Comparison of ENCODE assay signal across 24 cellular contexts in the genomic region with DNA sequence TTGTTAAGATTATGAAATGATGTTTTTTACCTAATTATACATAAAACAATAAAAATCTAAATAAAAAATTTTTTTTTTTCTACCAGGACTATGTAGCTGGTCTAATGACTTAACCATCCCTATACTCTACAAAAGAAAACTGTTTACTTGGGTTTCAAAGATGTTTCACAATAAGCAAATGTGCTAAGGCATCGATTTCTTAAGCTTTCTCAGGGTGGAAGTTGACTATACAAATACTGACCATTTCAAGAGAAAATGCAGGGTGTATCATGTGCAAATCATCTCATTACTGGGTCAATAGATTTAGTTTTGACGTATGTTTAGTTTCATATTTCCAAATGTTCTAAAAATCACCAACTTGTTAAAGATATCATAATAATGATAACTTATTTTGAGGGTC. TPM values are rescaled to one million over a fixed set of nuclear protein-coding genes. Genes with fewer than 3 reads are reported as not detected.
DNase-seq lines count a peak whose midpoint lies in the region; ATAC-seq and TF ChIP-seq lines count a peak whose summit lies in the region.
"Had no signal": no experiment of that assay in that cellular context is flagged by ENCODE, and none has a peak within 500 bp of the region (broad histone marks: within the 10 kb centered on the region; RNA-seq: fewer than 3 reads in every experiment).

No MANE protein-coding gene starts in this region.

- peak overlapping the region; percentile 61; the same call in 1 of the 2 replicates for H3K27ac ChIP-seq in HEK293 (ENCODE audit: extremely low read depth, low read depth, low read length)
- peak overlapping the region; percentile 24 for H3K27ac ChIP-seq in RWPE2 (ENCODE audit: poor library complexity, severe bottlenecking)
- H3K27ac ChIP-seq: body of pancreas, foreskin keratinocyte, HL-60, RWPE1, testis had no signal

- H3K4me3 ChIP-seq in HEK293 (ENCODE audit: low read depth, low read length) (no peak overlapping the region), RWPE2 (ENCODE audit: severe bottlenecking) (no peak overlapping the region)
- H3K4me3 ChIP-seq: body of pancreas, testis had no signal

- H3K4me3 Mint-ChIP-seq in nephron progenitor cell (peak overlapping the region; percentile 76), chondrocyte (ENCODE audit: unreplicated experiment) (no peak overlapping the region)
- H3K4me3 Mint-ChIP-seq: activated CD4-positive, alpha-beta memory T cell treated with anti-CD3 and anti-CD28 coated beads for 36 hours; IgD-negative memory B cell; naive thymus-derived CD4-positive, alpha-beta T cell; stimulated activated effector memory CD8-positive, alpha-beta T cell treated with anti-CD3 and anti-CD28 coated beads, Interleukin-12 subunit alpha, Interleukin-12 subunit beta, amount 100 ng/mL, for 72 hours had no signal

- no peak for DNase-seq in RWPE2 (ENCODE audit: low spot score)
- peak; percentile 65 for DNase-seq in fibroblast of peridontal ligament (ENCODE audit: extremely low read depth)
- DNase-seq in nephron progenitor cell, result no peak
- DNase-seq in stimulated activated CD4-positive, alpha-beta T cell treated with anti-CD3 and anti-CD28 coated beads, Interleukin-2, amount 100 ng/mL, for 24 hours, result no peak
- DNase-seq in Kasumi-1 (lab: John Stamatoyannopoulos, UW), result no peak
- no peak for DNase-seq in chondrocyte (ENCODE audit: low spot score)
- DNase-seq: activated CD4-positive, alpha-beta memory T cell treated with anti-CD3 and anti-CD28 coated beads for 36 hours; activated CD4-positive, CD25-positive, alpha-beta regulatory T cell; body of pancreas; foreskin keratinocyte; H7; kidney glomerular epithelial cell; naive thymus-derived CD4-positive, alpha-beta T cell; NCI-H146; NCI-H2171; NCI-H524 treated with DMSO at 0.1 percent for 48 hours; testis had no signal

- no peaks in the 10 kb centered on the region for H3K27me3 Mint-ChIP-seq in nephron progenitor cell (ENCODE audit: low read depth, poor library complexity)
- H3K27me3 Mint-ChIP-seq in chondrocyte (ENCODE audit: low read depth), result no peaks in the 10 kb centered on the region

- H3K36me3 ChIP-seq in HEK293 (ENCODE audit: control insufficient read depth in 2 of 2, insufficient read depth in 1 of 2, low read length in 2 of 2) (peaks cover 13 to 24% of the 10 kb centered on the region in 2 experiments; a peak in 2 of 3 replicates), RWPE2 (ENCODE audit: low read depth) (peaks cover 98% of the 10 kb centered on the region)

- H3K9me3 Mint-ChIP-seq in nephron progenitor cell (peaks cover 9% of the 10 kb centered on the region), chondrocyte (ENCODE audit: low read depth) (no peaks in the 10 kb centered on the region)
- H3K9me3 Mint-ChIP-seq: activated CD4-positive, alpha-beta memory T cell treated with anti-CD3 and anti-CD28 coated beads for 36 hours; IgD-negative memory B cell; naive thymus-derived CD4-positive, alpha-beta T cell; stimulated activated effector memory CD8-positive, alpha-beta T cell treated with anti-CD3 and anti-CD28 coated beads, Interleukin-12 subunit alpha, Interleukin-12 subunit beta, amount 100 ng/mL, for 72 hours had no signal

- H3K36me3 Mint-ChIP-seq in nephron progenitor cell (ENCODE audit: low read depth) (peaks cover 82% of the 10 kb centered on the region), chondrocyte (ENCODE audit: low read depth) (peaks cover 32% of the 10 kb centered on the region)
- H3K36me3 Mint-ChIP-seq: activated CD4-positive, alpha-beta memory T cell treated with anti-CD3 and anti-CD28 coated beads for 36 hours; IgD-negative memory B cell; naive thymus-derived CD4-positive, alpha-beta T cell; stimulated activated effector memory CD8-positive, alpha-beta T cell treated with anti-CD3 and anti-CD28 coated beads, Interleukin-12 subunit alpha, Interleukin-12 subunit beta, amount 100 ng/mL, for 72 hours had no signal

- CTCF ChIA-PET in HEK293 (lab: Yijun Ruan, JAX), result interaction anchor here (0.6 to 4.4 kb wide), 5 partner anchors 134 to 1311 kb away, joined by 3 to 24 read pairs (median 3); no protein-coding TSS in a partner anchor

- ATAC-seq in RWPE2 (ENCODE audit: low read depth) (no peak), GM21825 (IDR thresholded peaks at IDR 0.05; ENCODE audit: unreplicated experiment) (no peak)
- ATAC-seq: body of pancreas; foreskin keratinocyte; naive thymus-derived CD4-positive, alpha-beta T cell; sciatic nerve; stimulated activated effector memory CD8-positive, alpha-beta T cell treated with anti-CD3 and anti-CD28 coated beads, Interleukin-12 subunit alpha, Interleukin-12 subunit beta, amount 100 ng/mL, for 72 hours had no signal

- TF ChIP-seq CTCF in HEK293 (tag by site-specific recombination; IDR thresholded peaks at IDR 0.05) (no peak), RWPE2 (IDR thresholded peaks at IDR 0.05; ENCODE audit: poor library complexity, severe bottlenecking) (no peak), nephron progenitor cell (IDR thresholded peaks at IDR 0.05) (no peak), chondrocyte (IDR thresholded peaks at IDR 0.05) (no peak)

- H3K4me1 ChIP-seq in HEK293 (ENCODE audit: control insufficient read depth, insufficient read depth, low read length), result peaks cover 35% of the 10 kb centered on the region
- H3K4me1 ChIP-seq in RWPE2 (ENCODE audit: insufficient read depth, poor library complexity, severe bottlenecking), result peaks cover 34% of the 10 kb centered on the region
- H3K4me1 ChIP-seq: testis had no signal

- H3K9me3 ChIP-seq in HEK293 (ENCODE audit: control insufficient read depth, insufficient read depth, low read depth, low read length) (no peaks in the 10 kb centered on the region), RWPE2 (ENCODE audit: severe bottlenecking) (no peaks in the 10 kb centered on the region)
- H3K9me3 ChIP-seq: body of pancreas, testis had no signal

- H3K27me3 ChIP-seq in RWPE2 (ENCODE audit: insufficient read depth, poor library complexity, severe bottlenecking), result no peaks in the 10 kb centered on the region
- H3K27me3 ChIP-seq: body of pancreas, foreskin keratinocyte, testis had no signal

- H3K4me1 Mint-ChIP-seq in nephron progenitor cell (peaks cover 84% of the 10 kb centered on the region), chondrocyte (ENCODE audit: low read depth) (peaks cover 62% of the 10 kb centered on the region)
- H3K4me1 Mint-ChIP-seq: stimulated activated effector memory CD8-positive, alpha-beta T cell treated with anti-CD3 and anti-CD28 coated beads, Interleukin-12 subunit alpha, Interleukin-12 subunit beta, amount 100 ng/mL, for 72 hours had no signal

- POLR2A ChIA-PET in HEK293 (lab: Yijun Ruan, JAX), result no interaction called here

- H3K27ac Mint-ChIP-seq in nephron progenitor cell (no peak overlapping the region), chondrocyte (ENCODE audit: unreplicated experiment) (no peak overlapping the region)
- H3K27ac Mint-ChIP-seq: activated CD4-positive, alpha-beta memory T cell treated with anti-CD3 and anti-CD28 coated beads for 36 hours; IgD-negative memory B cell; naive thymus-derived CD4-positive, alpha-beta T cell; stimulated activated effector memory CD8-positive, alpha-beta T cell treated with anti-CD3 and anti-CD28 coated beads, Interleukin-12 subunit alpha, Interleukin-12 subunit beta, amount 100 ng/mL, for 72 hours had no signal

TF ChIP-seq in HEK293, 187 proteins besides CTCF, POLR2A, EP300 and RAD21:
- TF ChIP-seq PRDM1 (tag by site-specific recombination; IDR thresholded peaks at IDR 0.05) (0 out of 2 replicates have a peak, but pooled peaks have one; percentile 6), ZNF48 (tag by site-specific recombination; IDR thresholded peaks at IDR 0.05) (no peak)
TF ChIP-seq in HEK293: peak in this region for 1.

RNA-seq across cellular contexts. Expression of a gene that starts 7.6 kb away (rescaled TPM):
- 111 to 126 TPM (median 122 TPM) in 3 replicates for total RNA-seq in chondrocyte
